9 cellular contexts compared by ENCODE assay signal in the genomic region with DNA sequence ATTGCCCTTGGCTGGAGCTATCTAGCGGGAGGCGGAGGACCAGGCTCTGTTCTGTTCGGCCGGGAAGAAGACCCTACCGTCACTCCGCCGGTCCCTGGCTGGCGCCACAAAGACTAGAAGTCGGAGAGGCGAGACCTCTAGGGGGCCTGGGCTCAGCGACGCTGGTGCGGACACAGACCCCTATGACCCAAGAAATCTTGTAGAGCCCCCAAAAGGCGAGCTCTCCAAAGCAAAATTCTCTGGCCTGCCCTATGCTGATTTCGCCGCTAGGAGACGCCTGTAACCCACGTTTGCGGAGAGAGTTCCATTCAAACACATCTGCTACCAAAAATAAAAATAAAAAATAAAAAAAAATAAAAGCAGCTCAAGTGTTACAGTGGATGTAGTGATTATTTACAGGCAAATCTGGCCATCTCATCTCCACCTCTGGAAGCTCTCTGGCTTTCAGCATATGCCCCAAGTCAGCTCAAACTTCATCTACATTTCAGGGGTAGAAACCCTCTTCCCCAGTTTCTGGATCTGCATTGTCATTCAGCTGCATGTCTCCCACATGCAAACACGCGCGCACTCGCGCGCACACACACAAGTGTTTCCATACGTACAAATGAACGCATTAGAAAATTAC. TPM values are rescaled to one million over a fixed set of nuclear protein-coding genes. Genes with fewer than 3 reads are reported as not detected.
DNase-seq lines count a peak whose midpoint lies in the region; ATAC-seq, FAIRE-seq and TF ChIP-seq lines count a peak whose summit lies in the region.
"Had no signal": no experiment of that assay in that cellular context is flagged by ENCODE, and none has a peak within 500 bp of the region (broad histone marks: within the 10 kb centered on the region; RNA-seq: fewer than 3 reads in every experiment).

No MANE protein-coding gene starts in this region.

- H3K4me3 Mint-ChIP-seq in stimulated activated memory B cell treated with anti-CD40 and anti-IgM and Interleukin-4, amounts not matched to agents 10 μg/mL and 1 μg/mL and 100 μg/mL, for 72 hours = no peak overlapping the region

- no peak for TF ChIP-seq EP300 in tibial nerve (IDR thresholded peaks at IDR 0.05)

- no peaks in the 10 kb centered on the region for H3K4me1 Mint-ChIP-seq in stimulated activated memory B cell treated with anti-CD40 and anti-IgM and Interleukin-4, amounts not matched to agents 10 μg/mL and 1 μg/mL and 100 μg/mL, for 72 hours

- H3K4me1 ChIP-seq in tibial nerve = peaks cover 0 to 50% (median 3%) of the 10 kb centered on the region in 4 donors

- H3K9me3 Mint-ChIP-seq in stimulated activated memory B cell treated with anti-CD40 and anti-IgM and Interleukin-4, amounts not matched to agents 10 μg/mL and 1 μg/mL and 100 μg/mL, for 72 hours = no peaks in the 10 kb centered on the region

- H3K36me3 ChIP-seq in H7 (replicated peaks; ENCODE audit: control insufficient read depth, insufficient read depth, low read length) (no peaks in the 10 kb centered on the region), bronchial epithelial cell (ENCODE audit: control insufficient read depth, insufficient read depth, low read length) (no peaks in the 10 kb centered on the region), tibial nerve (no peaks in the 10 kb centered on the region)

- TF ChIP-seq POLR2A in tibial nerve (IDR thresholded peaks at IDR 0.05) = no peak

- 0 to 2% methylated on average over 23 to 27 of the region's 27 CpGs for whole genome bisulfite sequencing in tibial nerve, 2 donors

- peak overlapping the region in 2 of 4 donors; percentile 53 to 80 for H3K27ac ChIP-seq in tibial nerve

- H3K9me3 ChIP-seq in tibial nerve = no peaks in the 10 kb centered on the region

- H3K27ac Mint-ChIP-seq in stimulated activated memory B cell treated with anti-CD40 and anti-IgM and Interleukin-4, amounts not matched to agents 10 μg/mL and 1 μg/mL and 100 μg/mL, for 72 hours = no peak overlapping the region

- DNase-seq in NCI-H2081 (lab: John Stamatoyannopoulos, UW) (peak; percentile 17 to 39), NCI-H2081 treated with DMSO at 0.1 percent for 48 hours (lab: John Stamatoyannopoulos, UW) (no peak), H7 (peak; percentile 61), NCI-H446 (lab: John Stamatoyannopoulos, UW) (peak; percentile 21 to 51), bronchial epithelial cell (ENCODE audit: low read depth) (peak; percentile 15), left kidney (ENCODE audit: low read depth, low spot score) (peak; percentile 84), tibial nerve (ENCODE audit: low spot score in 2 of 2) (no peak)

- FAIRE-seq in bronchial epithelial cell (lab: Jason Lieb, UNC) = no peak
- FAIRE-seq: G401.6 had no signal

- peaks cover 56% of the 10 kb centered on the region for H3K27me3 Mint-ChIP-seq in stimulated activated memory B cell treated with anti-CD40 and anti-IgM and Interleukin-4, amounts not matched to agents 10 μg/mL and 1 μg/mL and 100 μg/mL, for 72 hours

- TF ChIP-seq CTCF in bronchial epithelial cell (IDR thresholded peaks at IDR 0.05; ENCODE audit: insufficient read depth, low read length, severe bottlenecking) = peak; percentile 85
- TF ChIP-seq CTCF in tibial nerve (IDR thresholded peaks at IDR 0.05) = peak; percentile 66 to 95 (median 75)

- H3K36me3 Mint-ChIP-seq in stimulated activated memory B cell treated with anti-CD40 and anti-IgM and Interleukin-4, amounts not matched to agents 10 μg/mL and 1 μg/mL and 100 μg/mL, for 72 hours = no peaks in the 10 kb centered on the region

- peaks cover 49% of the 10 kb centered on the region for H3K27me3 ChIP-seq in H7 (ENCODE audit: control insufficient read depth, insufficient read depth, low read length)
- peaks cover 42% of the 10 kb centered on the region for H3K27me3 ChIP-seq in bronchial epithelial cell (ENCODE audit: control insufficient read depth, insufficient read depth, low read length)
- peaks cover 0 to 36% of the 10 kb centered on the region in 2 donors for H3K27me3 ChIP-seq in tibial nerve

- no peak for ATAC-seq in stimulated activated memory B cell treated with anti-CD40 and anti-IgM and Interleukin-4, amounts not matched to agents 10 μg/mL and 1 μg/mL and 100 μg/mL, for 72 hours

- peak overlapping the region; percentile 64 for H3K4me3 ChIP-seq in H7 (ENCODE audit: insufficient read depth, low read depth, low read length)
- H3K4me3 ChIP-seq in bronchial epithelial cell (ENCODE audit: low read depth, low read length) = no peak overlapping the region
- peak overlapping the region; percentile 41 to 58 (median 50) for H3K4me3 ChIP-seq in tibial nerve

RNA-seq across cellular contexts. Expression of gene PCDH10, which starts 2.4 kb away (rescaled TPM):
- 32.2 and 41.2 TPM in 2 replicates for total RNA-seq in H7 (2014; rRNA removed; shearing (Covaris generic))
- total RNA-seq in bronchial epithelial cell (under 0.01 TPM in 2 replicates), tibial nerve (10 to 100 TPM in 1 of 4 donors, 1 to 10 TPM in 3; 2.5 to 10.5 (median 3.5) TPM)

Comparison
In these comparisons a context has a peak if more than half of its experiments do, and no peak if none do; other contexts are left out.
1. DNase-seq: peak in NCI-H2081 (2 of 2), H7 (single experiment), NCI-H446 (2 of 2), bronchial epithelial cell (single experiment) and left kidney (single experiment); none in NCI-H2081 treated with DMSO at 0.1 percent for 48 hours (single experiment) and tibial nerve (0 of 2).